ENCODE assay signal across 23 cellular contexts in genomic region chr6:143731789-143732188, GRCh38. TPM values are rescaled to one million over a fixed set of nuclear protein-coding genes. Genes with fewer than 3 reads are reported as not detected.
DNase-seq lines count a peak whose midpoint lies in the region; ATAC-seq and TF ChIP-seq lines count a peak whose summit lies in the region.
"Had no signal": no experiment of that assay in that cellular context is flagged by ENCODE, and none has a peak within 500 bp of the region (broad histone marks: within the 10 kb centered on the region; RNA-seq: fewer than 3 reads in every experiment).

No MANE protein-coding gene starts in this region.

- H3K9me2 ChIP-seq in MM.1S (replicated peaks; ENCODE audit: insufficient read depth, low read length) = no peaks in the 10 kb centered on the region

- H2AFZ ChIP-seq in MM.1S (ENCODE audit: low read length) = no peak overlapping the region

- intact Hi-C loops in activated CD4-positive, alpha-beta T cell treated with anti-CD3 and anti-CD28 coated beads, Interleukin-2, amount 10 ng/mL, durations not matched to agents 24 days and 14 days (cut with micrococcal nuclease) = loop anchor here (2.0 to 5.0 kb wide), 4 partner anchors 39 to 111 kb away; partner anchors contain the start of genes LTV1 and PHACTR2
- intact Hi-C loops in activated CD4-positive, alpha-beta T cell treated with anti-CD3 and anti-CD28 coated beads for 36 hours (cut with DNase I, micrococcal nuclease) = no loop called here
- intact Hi-C loops in activated CD8-positive, alpha-beta T cell treated with anti-CD3 and anti-CD28 coated beads for 36 hours (cut with micrococcal nuclease) = no loop called here
- intact Hi-C loops in naive thymus-derived CD4-positive, alpha-beta T cell (cut with micrococcal nuclease) = loop anchor here in 1 of 2 donors (5.0 kb wide), 1 partner anchor 154 kb away; no protein-coding TSS in a partner anchor

- H3K79me2 ChIP-seq in MM.1S (ENCODE audit: low read length) = no peaks in the 10 kb centered on the region

- no peak for ATAC-seq in activated CD4-positive, alpha-beta T cell treated with anti-CD3 and anti-CD28 coated beads for 36 hours
- no peak for ATAC-seq in activated CD8-positive, alpha-beta T cell treated with anti-CD3 and anti-CD28 coated beads for 36 hours
- peak; percentile 32 for ATAC-seq in naive thymus-derived CD4-positive, alpha-beta T cell
- ATAC-seq: gastroesophageal sphincter had no signal

- no peaks in the 10 kb centered on the region for H3K27me3 Mint-ChIP-seq in activated CD4-positive, alpha-beta T cell treated with anti-CD3 and anti-CD28 coated beads, Interleukin-2, amount 10 ng/mL, durations not matched to agents 24 days and 14 days
- no peaks in the 10 kb centered on the region for H3K27me3 Mint-ChIP-seq in activated CD4-positive, alpha-beta T cell treated with anti-CD3 and anti-CD28 coated beads for 36 hours
- no peaks in the 10 kb centered on the region for H3K27me3 Mint-ChIP-seq in activated CD8-positive, alpha-beta T cell treated with anti-CD3 and anti-CD28 coated beads for 36 hours
- no peaks in the 10 kb centered on the region for H3K27me3 Mint-ChIP-seq in naive thymus-derived CD4-positive, alpha-beta T cell
- H3K27me3 Mint-ChIP-seq: B cell had no signal

- H3K36me3 Mint-ChIP-seq in activated CD4-positive, alpha-beta T cell treated with anti-CD3 and anti-CD28 coated beads, Interleukin-2, amount 10 ng/mL, durations not matched to agents 24 days and 14 days (ENCODE audit: low read depth) = peaks cover 3% of the 10 kb centered on the region
- no peaks in the 10 kb centered on the region for H3K36me3 Mint-ChIP-seq in activated CD4-positive, alpha-beta T cell treated with anti-CD3 and anti-CD28 coated beads for 36 hours (ENCODE audit: low read depth)
- H3K36me3 Mint-ChIP-seq in activated CD8-positive, alpha-beta T cell treated with anti-CD3 and anti-CD28 coated beads for 36 hours (ENCODE audit: low read depth) = no peaks in the 10 kb centered on the region
- H3K36me3 Mint-ChIP-seq in naive thymus-derived CD4-positive, alpha-beta T cell = peaks cover 0 to 16% (median 13%) of the 10 kb centered on the region in 5 donors

- POLR2A ChIA-PET in activated CD4-positive, alpha-beta T cell treated with anti-CD3 and anti-CD28 coated beads for 36 hours (lab: Charles Lee) = no interaction called here
- POLR2A ChIA-PET in activated CD8-positive, alpha-beta T cell treated with anti-CD3 and anti-CD28 coated beads for 36 hours (lab: Charles Lee) = no interaction called here
- POLR2A ChIA-PET in naive thymus-derived CD4-positive, alpha-beta T cell (lab: Charles Lee) = interaction anchor here (0.8 kb wide), 1 partner anchor 17 kb away, joined by 3 read pairs; no protein-coding TSS in a partner anchor

- peak overlapping the region; percentile 36 for H3K4me3 Mint-ChIP-seq in activated CD4-positive, alpha-beta T cell treated with anti-CD3 and anti-CD28 coated beads, Interleukin-2, amount 10 ng/mL, durations not matched to agents 24 days and 14 days
- no peak overlapping the region for H3K4me3 Mint-ChIP-seq in activated CD4-positive, alpha-beta T cell treated with anti-CD3 and anti-CD28 coated beads for 36 hours
- H3K4me3 Mint-ChIP-seq in activated CD8-positive, alpha-beta T cell treated with anti-CD3 and anti-CD28 coated beads for 36 hours = no peak overlapping the region
- H3K4me3 Mint-ChIP-seq in naive thymus-derived CD4-positive, alpha-beta T cell = peak overlapping the region in 6 of 10 donors; percentile 7 to 44 (median 18)
- H3K4me3 Mint-ChIP-seq: B cell; T-helper 2 cell treated with Interferon-gamma antibody and Interleukin-4, amounts not matched to agents 5 μg/mL and 100 μg/mL, for 36 hours had no signal

- no peaks in the 10 kb centered on the region for H3K4me1 ChIP-seq in MM.1S (ENCODE audit: low read length)
- H3K4me1 ChIP-seq in naive thymus-derived CD4-positive, alpha-beta T cell (ENCODE audit: control insufficient read depth in 2 of 2, insufficient read depth in 2 of 2, low read length in 2 of 2) = peaks cover 0 to 8% of the 10 kb centered on the region in 2 donors

- peaks cover 9% of the 10 kb centered on the region for H3K9me3 Mint-ChIP-seq in activated CD4-positive, alpha-beta T cell treated with anti-CD3 and anti-CD28 coated beads, Interleukin-2, amount 10 ng/mL, durations not matched to agents 24 days and 14 days
- no peaks in the 10 kb centered on the region for H3K9me3 Mint-ChIP-seq in activated CD4-positive, alpha-beta T cell treated with anti-CD3 and anti-CD28 coated beads for 36 hours (ENCODE audit: low read depth)
- no peaks in the 10 kb centered on the region for H3K9me3 Mint-ChIP-seq in activated CD8-positive, alpha-beta T cell treated with anti-CD3 and anti-CD28 coated beads for 36 hours
- H3K9me3 Mint-ChIP-seq in naive thymus-derived CD4-positive, alpha-beta T cell = peaks cover 0 to 5% (median 0%) of the 10 kb centered on the region in 11 donors
- H3K9me3 Mint-ChIP-seq: T-helper 2 cell treated with Interferon-gamma antibody and Interleukin-4, amounts not matched to agents 5 μg/mL and 100 μg/mL, for 36 hours had no signal

- H3K4me2 ChIP-seq in MM.1S (ENCODE audit: low read depth, low read length) = no peak overlapping the region

- no peak for TF ChIP-seq CTCF in MM.1S (IDR thresholded peaks at IDR 0.05; ENCODE audit: low read length)
- no peak for TF ChIP-seq CTCF in activated CD8-positive, alpha-beta T cell treated with anti-CD3 and anti-CD28 coated beads for 36 hours (IDR thresholded peaks at IDR 0.05)

- H3F3A ChIP-seq in MM.1S (ENCODE audit: insufficient read depth, low read length) = no peaks in the 10 kb centered on the region

- peak overlapping the region; percentile 47 for H3K27ac Mint-ChIP-seq in activated CD4-positive, alpha-beta T cell treated with anti-CD3 and anti-CD28 coated beads, Interleukin-2, amount 10 ng/mL, durations not matched to agents 24 days and 14 days
- no peak overlapping the region for H3K27ac Mint-ChIP-seq in activated CD4-positive, alpha-beta T cell treated with anti-CD3 and anti-CD28 coated beads for 36 hours
- H3K27ac Mint-ChIP-seq in activated CD8-positive, alpha-beta T cell treated with anti-CD3 and anti-CD28 coated beads for 36 hours = peak overlapping the region; percentile 14
- peak overlapping the region in 6 of 9 donors; percentile 4 to 55 (median 8) for H3K27ac Mint-ChIP-seq in naive thymus-derived CD4-positive, alpha-beta T cell
- H3K27ac Mint-ChIP-seq: B cell had no signal

- CTCF ChIA-PET in activated CD4-positive, alpha-beta T cell treated with anti-CD3 and anti-CD28 coated beads for 36 hours (lab: Charles Lee) = no interaction called here
- CTCF ChIA-PET in activated CD8-positive, alpha-beta T cell treated with anti-CD3 and anti-CD28 coated beads for 36 hours (lab: Charles Lee) = interaction anchor here (0.9 to 1.0 kb wide), 2 partner anchors 157 to 282 kb away, joined by 3 read pairs; no protein-coding TSS in a partner anchor
- CTCF ChIA-PET in naive thymus-derived CD4-positive, alpha-beta T cell (lab: Charles Lee) = no interaction called here

- no peaks in the 10 kb centered on the region for H3K9me3 ChIP-seq in MM.1S (replicated peaks; ENCODE audit: insufficient read depth, low read length)
- H3K9me3 ChIP-seq in naive thymus-derived CD4-positive, alpha-beta T cell (ENCODE audit: control insufficient read depth in 2 of 3, low read length in 3 of 3) = no peaks in the 10 kb centered on the region
- H3K9me3 ChIP-seq: esophagus squamous epithelium, gastroesophageal sphincter, stomach had no signal

- H3K36me3 ChIP-seq in MM.1S (replicated peaks; ENCODE audit: insufficient read depth, low read length) = no peaks in the 10 kb centered on the region
- H3K36me3 ChIP-seq in naive thymus-derived CD4-positive, alpha-beta T cell (ENCODE audit: control insufficient read depth in 2 of 3, insufficient read depth in 3 of 3, low read length in 3 of 3) = no peaks in the 10 kb centered on the region
- H3K36me3 ChIP-seq: brain microvascular endothelial cell, esophagus squamous epithelium, gastroesophageal sphincter, stomach had no signal

- H3K9ac ChIP-seq in MM.1S (ENCODE audit: low read length) = no peak overlapping the region

- H3K27ac ChIP-seq in MM.1S (ENCODE audit: low read length) = no peak overlapping the region
- H3K27ac ChIP-seq in naive thymus-derived CD4-positive, alpha-beta T cell (ENCODE audit: low read depth, low read length) = no peak overlapping the region
- H3K27ac ChIP-seq: brain microvascular endothelial cell, esophagus squamous epithelium, gastroesophageal sphincter had no signal

- peaks cover 36% of the 10 kb centered on the region for H3K4me1 Mint-ChIP-seq in activated CD4-positive, alpha-beta T cell treated with anti-CD3 and anti-CD28 coated beads, Interleukin-2, amount 10 ng/mL, durations not matched to agents 24 days and 14 days
- H3K4me1 Mint-ChIP-seq in activated CD4-positive, alpha-beta T cell treated with anti-CD3 and anti-CD28 coated beads for 36 hours = peaks cover 31% of the 10 kb centered on the region
- H3K4me1 Mint-ChIP-seq in activated CD8-positive, alpha-beta T cell treated with anti-CD3 and anti-CD28 coated beads for 36 hours (ENCODE audit: low read depth) = peaks cover 36% of the 10 kb centered on the region
- H3K4me1 Mint-ChIP-seq in naive thymus-derived CD4-positive, alpha-beta T cell = peaks cover 10 to 38% (median 18%) of the 10 kb centered on the region in 7 donors

- H3K27me3 ChIP-seq in MM.1S (replicated peaks; ENCODE audit: insufficient read depth, low read length) = no peaks in the 10 kb centered on the region
- no peaks in the 10 kb centered on the region for H3K27me3 ChIP-seq in naive thymus-derived CD4-positive, alpha-beta T cell (ENCODE audit: control insufficient read depth in 2 of 2, insufficient read depth in 2 of 2, low read length in 2 of 2)
- H3K27me3 ChIP-seq: brain microvascular endothelial cell, esophagus squamous epithelium, gastroesophageal sphincter, stomach had no signal

- no peak for DNase-seq in activated CD4-positive, alpha-beta T cell treated with anti-CD3 and anti-CD28 coated beads, Interleukin-2, amount 10 ng/mL, durations not matched to agents 24 days and 14 days
- no peak for DNase-seq in activated CD4-positive, alpha-beta T cell treated with anti-CD3 and anti-CD28 coated beads for 36 hours
- DNase-seq in MM.1S (peak; percentile 8), DMS153 (lab: John Stamatoyannopoulos, UW) (no peak), HT-29 (ENCODE audit: low spot score) (no peak), NCI-H774 (lab: John Stamatoyannopoulos, UW) (no peak)
- no peak for DNase-seq in activated CD8-positive, alpha-beta T cell treated with anti-CD3 and anti-CD28 coated beads for 36 hours
- no peak for DNase-seq in naive thymus-derived CD4-positive, alpha-beta T cell
- DNase-seq: 8988T; brain microvascular endothelial cell; COR-L47; DND-41; esophagus squamous epithelium; NCI-H1436 treated with DMSO at 0.1 percent for 48 hours; NCI-H510A; nucleus accumbens; RPMI8226; stimulated activated CD4-positive, alpha-beta T cell treated with anti-CD3 and anti-CD28 coated beads, Interleukin-12 subunit alpha, Interleukin-12 subunit beta, amount 100 ng/mL, for 4 hours; stomach; trophoblast cell had no signal

- no peak overlapping the region for H3K4me3 ChIP-seq in MM.1S (ENCODE audit: low read length)
- no peak overlapping the region for H3K4me3 ChIP-seq in naive thymus-derived CD4-positive, alpha-beta T cell (ENCODE audit: low read length)
- H3K4me3 ChIP-seq: esophagus squamous epithelium, gastroesophageal sphincter, stomach had no signal

- no peaks in the 10 kb centered on the region for H4K20me1 ChIP-seq in MM.1S (ENCODE audit: insufficient read depth, low read length)

RNA-seq across cellular contexts. Expression of gene PHACTR2, which starts 54.0 kb away (rescaled TPM):
- total RNA-seq in activated CD4-positive, alpha-beta T cell treated with anti-CD3 and anti-CD28 coated beads, Interleukin-2, amount 10 ng/mL, durations not matched to agents 24 days and 14 days = 47.7 and 53.8 TPM in 2 replicates
- 10 to 100 TPM; 21.2 to 27.0 TPM for total RNA-seq in activated CD4-positive, alpha-beta T cell treated with anti-CD3 and anti-CD28 coated beads for 36 hours
- total RNA-seq in activated CD8-positive, alpha-beta T cell treated with anti-CD3 and anti-CD28 coated beads for 36 hours = 10 to 100 TPM; 13.5 to 14.6 TPM
- total RNA-seq in naive thymus-derived CD4-positive, alpha-beta T cell = 10 to 100 TPM; 15.0 to 42.2 (median 23.2) TPM
- 10 to 100 TPM; 10.0 to 18.8 TPM for polyA plus RNA-seq in naive thymus-derived CD4-positive, alpha-beta T cell
- total RNA-seq in HT-29 (2014; rRNA removed; shearing (Covaris generic)) = 10.2 and 11.8 TPM in 2 replicates

Comparison
In these comparisons a context has a peak if more than half of its experiments do, and no peak if none do; other contexts are left out.
1. H3K4me3 Mint-ChIP-seq: peak in activated CD4-positive, alpha-beta T cell treated with anti-CD3 and anti-CD28 coated beads, Interleukin-2, amount 10 ng/mL, durations not matched to agents 24 days and 14 days (single experiment) and naive thymus-derived CD4-positive, alpha-beta T cell (6 of 10); none in activated CD4-positive, alpha-beta T cell treated with anti-CD3 and anti-CD28 coated beads for 36 hours (single experiment) and activated CD8-positive, alpha-beta T cell treated with anti-CD3 and anti-CD28 coated beads for 36 hours (single experiment).